ENCODE assay signal across 1 cellular context in the genomic region with DNA sequence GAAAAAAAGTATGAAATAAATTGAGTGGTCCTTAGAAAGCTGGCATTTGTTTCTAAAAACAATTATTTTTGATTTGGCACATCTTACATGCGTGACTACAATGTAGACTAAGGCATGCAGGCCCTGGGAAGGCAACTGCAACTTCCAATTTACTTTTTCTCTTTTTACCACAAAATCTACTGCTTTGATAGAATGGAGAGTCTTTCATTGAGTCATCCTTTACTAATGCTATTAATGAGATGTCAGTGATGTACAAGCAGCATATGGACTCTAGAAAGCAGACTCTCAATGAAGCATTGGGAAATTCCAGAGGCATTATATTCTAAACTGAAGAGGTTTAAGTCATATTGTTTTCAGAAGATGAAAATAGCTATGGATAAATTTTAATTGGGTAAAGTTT.
TF ChIP-seq lines count a peak whose summit lies in the region.

No MANE protein-coding gene starts in this region.

TF ChIP-seq in SK-N-SH, 30 proteins besides CTCF, POLR2A, EP300 and RAD21 (continued from another document):
- TF ChIP-seq, protein P1, sequence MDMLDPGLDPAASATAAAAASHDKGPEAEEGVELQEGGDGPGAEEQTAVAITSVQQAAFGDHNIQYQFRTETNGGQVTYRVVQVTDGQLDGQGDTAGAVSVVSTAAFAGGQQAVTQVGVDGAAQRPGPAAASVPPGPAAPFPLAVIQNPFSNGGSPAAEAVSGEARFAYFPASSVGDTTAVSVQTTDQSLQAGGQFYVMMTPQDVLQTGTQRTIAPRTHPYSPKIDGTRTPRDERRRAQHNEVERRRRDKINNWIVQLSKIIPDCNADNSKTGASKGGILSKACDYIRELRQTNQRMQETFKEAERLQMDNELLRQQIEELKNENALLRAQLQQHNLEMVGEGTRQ (IDR thresholded peaks at IDR 0.05; ENCODE audit: borderline replicate concordance, low read depth, low read length): no peak
- TF ChIP-seq, protein P2, sequence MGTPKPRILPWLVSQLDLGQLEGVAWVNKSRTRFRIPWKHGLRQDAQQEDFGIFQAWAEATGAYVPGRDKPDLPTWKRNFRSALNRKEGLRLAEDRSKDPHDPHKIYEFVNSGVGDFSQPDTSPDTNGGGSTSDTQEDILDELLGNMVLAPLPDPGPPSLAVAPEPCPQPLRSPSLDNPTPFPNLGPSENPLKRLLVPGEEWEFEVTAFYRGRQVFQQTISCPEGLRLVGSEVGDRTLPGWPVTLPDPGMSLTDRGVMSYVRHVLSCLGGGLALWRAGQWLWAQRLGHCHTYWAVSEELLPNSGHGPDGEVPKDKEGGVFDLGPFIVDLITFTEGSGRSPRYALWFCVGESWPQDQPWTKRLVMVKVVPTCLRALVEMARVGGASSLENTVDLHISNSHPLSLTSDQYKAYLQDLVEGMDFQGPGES (IDR thresholded peaks at IDR 0.05; ENCODE audit: low read depth, low read length): no peak
- TF ChIP-seq NFIC (IDR thresholded peaks at IDR 0.05; ENCODE audit: borderline replicate concordance) (peak; percentile 56), NRF1 (IDR thresholded peaks at IDR 0.05; ENCODE audit: low read depth, low read length) (no peak), TCF12 (IDR thresholded peaks at IDR 0.05) (peak; percentile 86), EZH2phosphoT487 (IDR thresholded peaks at IDR 0.05; ENCODE audit: borderline replicate concordance, low read depth) (no peak), YY1 (IDR thresholded peaks at IDR 0.05; ENCODE audit: low read depth) (no peak), GATA2 (CRISPR knock-in tag; IDR thresholded peaks at IDR 0.05) (no peak), RXRA (IDR thresholded peaks at IDR 0.05; ENCODE audit: borderline replicate concordance, low read depth) (peak; percentile 6; the same call in 1 of the 2 replicates), CHD2 (IDR thresholded peaks at IDR 0.05; ENCODE audit: low read length, partially characterized antibody) (no peak), GABPA (IDR thresholded peaks at IDR 0.05; ENCODE audit: low read depth) (no peak), TAF1 (IDR thresholded peaks at IDR 0.05; ENCODE audit: borderline replicate concordance, low read depth, low read length) (no peak), SIN3A (IDR thresholded peaks at IDR 0.05; ENCODE audit: borderline replicate concordance, low read depth, low read length) (no peak), TEAD4 (IDR thresholded peaks at IDR 0.05; ENCODE audit: borderline replicate concordance, insufficient read depth) (peak; percentile 61; the same call in 1 of the 2 replicates), MEF2A (IDR thresholded peaks at IDR 0.05; ENCODE audit: borderline replicate concordance, low read depth) (no peak; the same call in 1 of the 2 replicates), SMC3 (IDR thresholded peaks at IDR 0.05; ENCODE audit: low read depth, low read length) (no peak), FOXM1 (IDR thresholded peaks at IDR 0.05; ENCODE audit: low read depth) (no peak), FOXJ3 (CRISPR knock-in tag; IDR thresholded peaks at IDR 0.05) (no peak), MXI1 (IDR thresholded peaks at IDR 0.05; ENCODE audit: low read depth, low read length) (no peak), POLR2AphosphoS5 (IDR thresholded peaks at IDR 0.05; ENCODE audit: low read depth, low read length) (peak; percentile 46; the same call in 1 of the 2 replicates), ELF1 (IDR thresholded peaks at IDR 0.05) (no peak)
- TF ChIP-seq, protein P3, sequence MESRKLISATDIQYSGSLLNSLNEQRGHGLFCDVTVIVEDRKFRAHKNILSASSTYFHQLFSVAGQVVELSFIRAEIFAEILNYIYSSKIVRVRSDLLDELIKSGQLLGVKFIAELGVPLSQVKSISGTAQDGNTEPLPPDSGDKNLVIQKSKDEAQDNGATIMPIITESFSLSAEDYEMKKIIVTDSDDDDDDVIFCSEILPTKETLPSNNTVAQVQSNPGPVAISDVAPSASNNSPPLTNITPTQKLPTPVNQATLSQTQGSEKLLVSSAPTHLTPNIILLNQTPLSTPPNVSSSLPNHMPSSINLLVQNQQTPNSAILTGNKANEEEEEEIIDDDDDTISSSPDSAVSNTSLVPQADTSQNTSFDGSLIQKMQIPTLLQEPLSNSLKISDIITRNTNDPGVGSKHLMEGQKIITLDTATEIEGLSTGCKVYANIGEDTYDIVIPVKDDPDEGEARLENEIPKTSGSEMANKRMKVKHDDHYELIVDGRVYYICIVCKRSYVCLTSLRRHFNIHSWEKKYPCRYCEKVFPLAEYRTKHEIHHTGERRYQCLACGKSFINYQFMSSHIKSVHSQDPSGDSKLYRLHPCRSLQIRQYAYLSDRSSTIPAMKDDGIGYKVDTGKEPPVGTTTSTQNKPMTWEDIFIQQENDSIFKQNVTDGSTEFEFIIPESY (IDR thresholded peaks at IDR 0.05; ENCODE audit: borderline replicate concordance, low read depth): no peak
- TF ChIP-seq, protein P4, sequence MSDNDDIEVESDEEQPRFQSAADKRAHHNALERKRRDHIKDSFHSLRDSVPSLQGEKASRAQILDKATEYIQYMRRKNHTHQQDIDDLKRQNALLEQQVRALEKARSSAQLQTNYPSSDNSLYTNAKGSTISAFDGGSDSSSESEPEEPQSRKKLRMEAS (IDR thresholded peaks at IDR 0.05; ENCODE audit: low read depth): no peak
- TF ChIP-seq, protein P5, sequence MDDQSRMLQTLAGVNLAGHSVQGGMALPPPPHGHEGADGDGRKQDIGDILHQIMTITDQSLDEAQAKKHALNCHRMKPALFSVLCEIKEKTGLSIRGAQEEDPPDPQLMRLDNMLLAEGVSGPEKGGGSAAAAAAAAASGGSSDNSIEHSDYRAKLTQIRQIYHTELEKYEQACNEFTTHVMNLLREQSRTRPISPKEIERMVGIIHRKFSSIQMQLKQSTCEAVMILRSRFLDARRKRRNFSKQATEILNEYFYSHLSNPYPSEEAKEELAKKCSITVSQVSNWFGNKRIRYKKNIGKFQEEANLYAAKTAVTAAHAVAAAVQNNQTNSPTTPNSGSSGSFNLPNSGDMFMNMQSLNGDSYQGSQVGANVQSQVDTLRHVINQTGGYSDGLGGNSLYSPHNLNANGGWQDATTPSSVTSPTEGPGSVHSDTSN (IDR thresholded peaks at IDR 0.05): peak; percentile 78
- TF ChIP-seq, protein P6, sequence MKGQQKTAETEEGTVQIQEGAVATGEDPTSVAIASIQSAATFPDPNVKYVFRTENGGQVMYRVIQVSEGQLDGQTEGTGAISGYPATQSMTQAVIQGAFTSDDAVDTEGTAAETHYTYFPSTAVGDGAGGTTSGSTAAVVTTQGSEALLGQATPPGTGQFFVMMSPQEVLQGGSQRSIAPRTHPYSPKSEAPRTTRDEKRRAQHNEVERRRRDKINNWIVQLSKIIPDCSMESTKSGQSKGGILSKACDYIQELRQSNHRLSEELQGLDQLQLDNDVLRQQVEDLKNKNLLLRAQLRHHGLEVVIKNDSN (IDR thresholded peaks at IDR 0.05; ENCODE audit: borderline replicate concordance, low read depth): no peak
